18 cellular contexts compared by ENCODE assay signal in the genomic region with DNA sequence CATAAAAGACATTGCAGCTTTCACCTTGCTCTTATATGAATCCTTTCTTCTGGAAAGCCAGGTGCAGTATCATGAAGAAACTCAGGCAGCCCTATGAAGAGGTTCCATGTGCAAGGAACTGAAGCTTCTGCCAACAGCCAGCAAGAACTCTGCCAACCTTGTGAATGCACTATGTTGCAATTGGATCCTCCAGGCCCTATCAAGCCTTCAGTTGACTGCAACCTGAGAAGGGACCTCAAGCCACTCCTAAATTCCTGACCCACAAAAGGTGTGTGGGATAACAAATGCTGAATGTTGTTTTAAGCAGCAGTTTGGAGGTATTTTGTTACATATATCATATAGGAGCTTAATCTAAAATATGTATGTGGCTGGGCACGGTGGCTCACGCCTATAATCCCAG.
DNase-seq lines count a peak whose midpoint lies in the region; ATAC-seq, FAIRE-seq and TF ChIP-seq lines count a peak whose summit lies in the region.
"Had no signal": no experiment of that assay in that cellular context is flagged by ENCODE, and none has a peak within 500 bp of the region (broad histone marks: within the 10 kb centered on the region; RNA-seq: fewer than 3 reads in every experiment).

No MANE protein-coding gene starts in this region.

- in situ Hi-C loops in HepG2 (cut with HindIII; ENCODE audit: extremely low pct_ligation_motif_present, low pct_unique_long_range_greater_than_20kb) = no loop called here

- H3K18ac ChIP-seq in H9 (ENCODE audit: insufficient read length, low read depth, low read length) = no peak overlapping the region

- no peak overlapping the region for H2BK5ac ChIP-seq in H9 (ENCODE audit: insufficient read length, low read length)

- no peak overlapping the region for H3K23ac ChIP-seq in H9 (ENCODE audit: insufficient read length, low read depth, low read length)

- H2BK120ac ChIP-seq in H9 (ENCODE audit: low read depth, low read length, poor library complexity, severe bottlenecking) = no peak overlapping the region

- H3K4me1 Mint-ChIP-seq in activated naive CD8-positive, alpha-beta T cell treated with anti-CD3 and anti-CD28 coated beads, Interleukin-2, amount 50 U/mL, for 24 hours = no peaks in the 10 kb centered on the region
- H3K4me1 Mint-ChIP-seq in H9 = peaks cover 11 to 20% of the 10 kb centered on the region in 2 experiments

- TF ChIP-seq EP300 in HepG2 (IDR thresholded peaks at IDR 0.05; ENCODE audit: low read depth in 2 of 2, low read length in 2 of 2) (no peak), HepG2 (CRISPR knock-in tag; IDR thresholded peaks at IDR 0.05; ENCODE audit: borderline replicate concordance) (no peak)

- H3K79me2 ChIP-seq in HepG2 (ENCODE audit: insufficient read depth, low read length) = peaks cover 64% of the 10 kb centered on the region
- H3K79me2 ChIP-seq in H9 (ENCODE audit: insufficient read depth, low read length) = no peaks in the 10 kb centered on the region; the same call in 1 of the 2 replicates

- peaks cover 15% of the 10 kb centered on the region for H3K9me3 Mint-ChIP-seq in activated naive CD8-positive, alpha-beta T cell treated with anti-CD3 and anti-CD28 coated beads, Interleukin-2, amount 50 U/mL, for 24 hours
- H3K9me3 Mint-ChIP-seq in H9 = peaks cover 21 to 22% of the 10 kb centered on the region in 2 experiments

- H3K4ac ChIP-seq in H9 (ENCODE audit: low read depth, low read length) = no peak overlapping the region

- H3K56ac ChIP-seq in H9 (ENCODE audit: insufficient read length, low read depth, low read length) = no peak overlapping the region

- no peak overlapping the region for H2AK5ac ChIP-seq in H9 (ENCODE audit: insufficient read length, low read length)

- H3K9me3 ChIP-seq in right lobe of liver (no peaks in the 10 kb centered on the region), HepG2 (ENCODE audit: low read length) (no peaks in the 10 kb centered on the region), RWPE2 (ENCODE audit: severe bottlenecking) (no peaks in the 10 kb centered on the region), H9 (ENCODE audit: control insufficient read depth, low read depth, low read length) (peaks cover 5% of the 10 kb centered on the region)
- H3K9me3 ChIP-seq: sigmoid colon had no signal

- ATAC-seq in right lobe of liver (peak; percentile 36 to 94 (median 48)), HepG2 (no peak), RWPE2 (ENCODE audit: low read depth) (peak; percentile 98)
- ATAC-seq in activated naive CD8-positive, alpha-beta T cell treated with anti-CD3 and anti-CD28 coated beads, Interleukin-2, amount 50 U/mL, for 24 hours = no peak

- H3K27ac ChIP-seq in right lobe of liver (no peak overlapping the region), HepG2 (ENCODE audit: extremely low read length, insufficient read depth, low read length) (no peak overlapping the region), RWPE2 (ENCODE audit: poor library complexity, severe bottlenecking) (peak overlapping the region; percentile 37), H9 (ENCODE audit: insufficient read length, low read depth, low read length) (no peak overlapping the region)
- H3K27ac ChIP-seq: sigmoid colon had no signal

- no peak overlapping the region for H2BK20ac ChIP-seq in H9 (ENCODE audit: low read depth, low read length, poor library complexity, severe bottlenecking)

- CTCF ChIA-PET in HepG2 (lab: Yijun Ruan, JAX; ENCODE audit: low intra/inter-chr PET ratio, low total read pairs) = no interaction called here

- no peaks in the 10 kb centered on the region for H3K27me3 Mint-ChIP-seq in activated naive CD8-positive, alpha-beta T cell treated with anti-CD3 and anti-CD28 coated beads, Interleukin-2, amount 50 U/mL, for 24 hours
- no peaks in the 10 kb centered on the region for H3K27me3 Mint-ChIP-seq in H9 (ENCODE audit: low read depth)
- H3K27me3 Mint-ChIP-seq: activated B cell treated with CpG ODN at 0.5 μM for 24 hours; activated naive CD8-positive, alpha-beta T cell; CD4-positive, alpha-beta T cell had no signal

- no peaks in the 10 kb centered on the region for H3K23me2 ChIP-seq in H9 (ENCODE audit: insufficient read length, low read depth, low read length, poor library complexity, severe bottlenecking)

- H2AFZ ChIP-seq in HepG2 (ENCODE audit: low read length) = no peak overlapping the region
- H2AFZ ChIP-seq in H9 (ENCODE audit: low read length) = no peak overlapping the region

- H3K4me3 ChIP-seq in right lobe of liver = no peak overlapping the region
- H3K4me3 ChIP-seq in HepG2 (replicated peaks in 1 of 3; ENCODE audit: insufficient read depth in 1 of 3, low read depth in 2 of 3, low read length in 3 of 3) = no peak overlapping the region
- H3K4me3 ChIP-seq in RWPE2 (ENCODE audit: severe bottlenecking) = no peak overlapping the region
- H3K4me3 ChIP-seq: sigmoid colon had no signal

- H2BK15ac ChIP-seq in H9 (ENCODE audit: low read depth, low read length) = no peak overlapping the region

- H3K4me2 ChIP-seq in HepG2 (ENCODE audit: low read depth, low read length) (no peak overlapping the region), H9 (ENCODE audit: insufficient read depth, insufficient read length, low read length) (no peak overlapping the region)

- TF ChIP-seq CTCF in right lobe of liver (IDR thresholded peaks at IDR 0.05) (no peak), HepG2 (CRISPR knock-in tag; IDR thresholded peaks at IDR 0.05) (no peak), RWPE2 (IDR thresholded peaks at IDR 0.05; ENCODE audit: poor library complexity, severe bottlenecking) (no peak), H9 (conservative IDR thresholded peaks at IDR 0.05) (no peak)

- H3K4me3 Mint-ChIP-seq in activated naive CD8-positive, alpha-beta T cell treated with anti-CD3 and anti-CD28 coated beads, Interleukin-2, amount 50 U/mL, for 24 hours = no peak overlapping the region
- H3K4me3 Mint-ChIP-seq in H9 = no peak overlapping the region
- H3K4me3 Mint-ChIP-seq: activated B cell treated with CpG ODN at 0.5 μM for 24 hours; activated naive CD8-positive, alpha-beta T cell; CD4-positive, alpha-beta T cell; T-helper 2 cell treated with Interferon-gamma antibody and Interleukin-4, amounts not matched to agents 5 μg/mL and 100 μg/mL, for 36 hours had no signal

- H3K79me1 ChIP-seq in H9 (ENCODE audit: insufficient read depth, low read depth, low read length, poor library complexity, severe bottlenecking) = peaks cover 3% of the 10 kb centered on the region

- TF ChIP-seq RAD21 in HepG2 (CRISPR knock-in tag; IDR thresholded peaks at IDR 0.05) = no peak

- H3K27me3 ChIP-seq in right lobe of liver = no peaks in the 10 kb centered on the region
- no peaks in the 10 kb centered on the region for H3K27me3 ChIP-seq in HepG2 (ENCODE audit: control insufficient read depth in 1 of 2, insufficient read depth in 2 of 2, low read length in 2 of 2)
- H3K27me3 ChIP-seq in RWPE2 (ENCODE audit: insufficient read depth, poor library complexity, severe bottlenecking) = no peaks in the 10 kb centered on the region
- H3K27me3 ChIP-seq in H9 (ENCODE audit: insufficient read depth, low read length) = no peaks in the 10 kb centered on the region
- H3K27me3 ChIP-seq: sigmoid colon had no signal

- no peak overlapping the region for H3T11ph ChIP-seq in H9 (ENCODE audit: low read length)

- no peak overlapping the region for H2BK12ac ChIP-seq in H9 (ENCODE audit: insufficient read length, low read depth, low read length)

- no CpG with 5 or more reads among the region's 2 CpGs for WGBS in right lobe of liver (ENCODE audit: insufficient coverage, low coverage, low lambda C conversion rate, missing lambda C conversion rate)
- 95% methylated on average over 2 of the region's 2 CpGs for WGBS in HepG2 (ENCODE audit: low lambda C conversion rate)
- no CpG with 5 or more reads among the region's 2 CpGs for WGBS in H9 (ENCODE audit: extremely low coverage, insufficient read length, low lambda C conversion rate)

- H3K4me1 ChIP-seq in right lobe of liver (peaks cover 0 to 8% (median 0%) of the 10 kb centered on the region in 4 donors), HepG2 (ENCODE audit: insufficient read depth, low read length) (peaks cover 49% of the 10 kb centered on the region), RWPE2 (ENCODE audit: insufficient read depth, poor library complexity, severe bottlenecking) (peaks cover 13% of the 10 kb centered on the region), H9 (ENCODE audit: insufficient read depth, low read length) (peaks cover 5% of the 10 kb centered on the region; the same call in 1 of the 2 replicates)

- no peak overlapping the region for H4K5ac ChIP-seq in H9 (ENCODE audit: insufficient read length, low read depth, low read length)

- no peak overlapping the region for H4K8ac ChIP-seq in H9 (replicated peaks; ENCODE audit: insufficient read length, low read depth, low read length)

- no peak for DNase-seq in right lobe of liver
- DNase-seq in HepG2 (ENCODE audit: low spot score) = no peak
- no peak for DNase-seq in RWPE2 (ENCODE audit: low spot score)
- DNase-seq in left kidney (ENCODE audit: low read depth, low spot score) = peak; percentile 86
- DNase-seq in activated naive CD8-positive, alpha-beta T cell treated with anti-CD3 and anti-CD28 coated beads, Interleukin-2, amount 50 U/mL, for 24 hours = no peak
- no peak for DNase-seq in GM12892 (ENCODE audit: insufficient read length)
- no peak for DNase-seq in H9
- no peak for DNase-seq in DMS53 (lab: John Stamatoyannopoulos, UW)
- DNase-seq: activated B cell treated with CpG ODN at 0.5 μM for 24 hours; CD4-positive, alpha-beta T cell; cortex of kidney; KG1; nucleus accumbens; sigmoid colon; stimulated activated naive CD4-positive, alpha-beta T cell treated with Interleukin-2 at 50 U/mL for 16 hours had no signal

- POLR2A ChIA-PET in HepG2 (lab: Yijun Ruan, JAX) = no interaction called here

- intact Hi-C loops in right lobe of liver (cut with DNase I) (no loop called here), HepG2 (cut with micrococcal nuclease; ENCODE audit: unreplicated experiment) (no loop called here)

- H4K91ac ChIP-seq in H9 (ENCODE audit: insufficient read length, low read depth, low read length) = no peak overlapping the region

- BruUV-seq in HepG2 (replicated peaks; lab: Mats Ljungman, UMichigan) = no TSS peak

- no peak overlapping the region for H3K9ac ChIP-seq in HepG2 (ENCODE audit: insufficient read depth, low read depth, low read length)
- no peak overlapping the region for H3K9ac ChIP-seq in H9 (ENCODE audit: extremely low read depth, insufficient read length, low read length)

- peaks cover 16% of the 10 kb centered on the region for H3K36me3 Mint-ChIP-seq in activated naive CD8-positive, alpha-beta T cell treated with anti-CD3 and anti-CD28 coated beads, Interleukin-2, amount 50 U/mL, for 24 hours (ENCODE audit: low read depth)
- H3K36me3 Mint-ChIP-seq in H9 (ENCODE audit: insufficient read depth in 1 of 3, low read depth in 3 of 3) = peaks cover 18 to 41% (median 22%) of the 10 kb centered on the region in 3 experiments

- H3K27ac Mint-ChIP-seq in activated naive CD8-positive, alpha-beta T cell treated with anti-CD3 and anti-CD28 coated beads, Interleukin-2, amount 50 U/mL, for 24 hours = no peak overlapping the region
- H3K27ac Mint-ChIP-seq in H9 = no peak overlapping the region
- H3K27ac Mint-ChIP-seq: activated B cell treated with CpG ODN at 0.5 μM for 24 hours; activated naive CD8-positive, alpha-beta T cell; CD4-positive, alpha-beta T cell; T-helper 2 cell treated with Interferon-gamma antibody and Interleukin-4, amounts not matched to agents 5 μg/mL and 100 μg/mL, for 36 hours had no signal

- H3K36me3 ChIP-seq in right lobe of liver (no peaks in the 10 kb centered on the region), HepG2 (replicated peaks in 1 of 2; ENCODE audit: control insufficient read depth in 1 of 2, insufficient read depth in 2 of 2, low read length in 2 of 2) (no peaks in the 10 kb centered on the region), RWPE2 (ENCODE audit: low read depth) (no peaks in the 10 kb centered on the region; the same call in 1 of the 2 replicates)
- H3K36me3 ChIP-seq: sigmoid colon had no signal

- H4K20me1 ChIP-seq in HepG2 (ENCODE audit: insufficient read depth, low read length) = no peaks in the 10 kb centered on the region
- no peaks in the 10 kb centered on the region for H4K20me1 ChIP-seq in H9 (ENCODE audit: control insufficient read depth, insufficient read depth, insufficient read length)

- TF ChIP-seq POLR2A in right lobe of liver (IDR thresholded peaks at IDR 0.05) (no peak), HepG2 (IDR thresholded peaks at IDR 0.05; ENCODE audit: insufficient read depth in 1 of 2, low read depth in 2 of 2, low read length in 2 of 2) (no peak), GM12892 (IDR thresholded peaks at IDR 0.05; ENCODE audit: low read depth, low read length) (no peak)

- H3K14ac ChIP-seq in H9 (ENCODE audit: insufficient read depth, low read length) = no peak overlapping the region

- no peak for FAIRE-seq in HepG2 (lab: Jason Lieb, UNC)
- FAIRE-seq in GM12892 (lab: Jason Lieb, UNC) = no peak
- FAIRE-seq: H54 had no signal

Comparison
In these comparisons a context has a peak if more than half of its experiments do, and no peak if none do; other contexts are left out.
1. ATAC-seq: peak in right lobe of liver (4 of 4) and RWPE2 (single experiment); none in HepG2 (single experiment) and activated naive CD8-positive, alpha-beta T cell treated with anti-CD3 and anti-CD28 coated beads, Interleukin-2, amount 50 U/mL, for 24 hours (single experiment).